ENCODE assay signal across 1 cellular context in genomic region chr20:44536139-44536538, GRCh38.
TF ChIP-seq lines count a peak whose summit lies in the region.

No MANE protein-coding gene starts in this region.

TF ChIP-seq in K562, 482 proteins besides CTCF, POLR2A, EP300 and RAD21 (continued from another document):
- TF ChIP-seq IFI16 (CRISPR knock-in tag; IDR thresholded peaks at IDR 0.05) (no peak), PML (IDR thresholded peaks at IDR 0.05; ENCODE audit: low read length) (no peak), SIRT6 (IDR thresholded peaks at IDR 0.05; ENCODE audit: low read depth, low read length) (no peak), BHLHE40 (IDR thresholded peaks at IDR 0.05; ENCODE audit: low read length) (no peak), HDGF (IDR thresholded peaks at IDR 0.05) (no peak), ZBTB43 (CRISPR knock-in tag; IDR thresholded peaks at IDR 0.05) (no peak)
